ENCODE assay signal across 1 cellular context in the genomic region with DNA sequence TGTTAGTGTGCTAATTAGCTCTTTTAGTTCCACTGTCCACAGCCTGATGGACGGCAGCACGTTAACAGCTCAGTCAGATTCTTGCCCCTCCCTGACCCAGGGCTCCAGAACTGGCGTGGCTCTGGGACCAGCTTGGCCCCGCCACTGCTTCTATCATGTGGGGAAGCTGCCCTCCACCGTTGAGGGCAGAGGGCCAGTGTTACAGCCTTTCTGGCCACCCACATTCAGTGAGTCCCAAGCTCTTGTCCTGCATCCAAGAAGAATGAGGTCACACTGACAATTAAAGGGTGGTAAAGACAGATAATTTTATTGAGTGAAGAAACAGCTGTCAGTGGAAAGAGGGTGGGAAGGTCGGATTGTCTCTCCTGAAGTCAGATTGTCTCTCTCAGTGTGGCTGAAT.
TF ChIP-seq lines count a peak whose summit lies in the region.

No MANE protein-coding gene starts in this region.

TF ChIP-seq in H1, 55 proteins besides CTCF, POLR2A, EP300 and RAD21:
- TF ChIP-seq TAF1 (IDR thresholded peaks at IDR 0.05; ENCODE audit: low read depth, low read length), result no peak
- no peak for TF ChIP-seq RXRA (IDR thresholded peaks at IDR 0.05; ENCODE audit: insufficient read depth, low read depth, low read length)
- TF ChIP-seq KDM5A (IDR thresholded peaks at IDR 0.05; ENCODE audit: low read length), result no peak
- no peak for TF ChIP-seq KDM1A (IDR thresholded peaks at IDR 0.05; ENCODE audit: borderline replicate concordance, low read length)
- TF ChIP-seq ASH2L (IDR thresholded peaks at IDR 0.05; ENCODE audit: low read length), result no peak
- no peak for TF ChIP-seq NRF1 (IDR thresholded peaks at IDR 0.05; ENCODE audit: low read depth, low read length)
- TF ChIP-seq EZH2 (IDR thresholded peaks at IDR 0.05; ENCODE audit: low read depth, low read length, severe bottlenecking), result no peak
- no peak for TF ChIP-seq CTBP2 (IDR thresholded peaks at IDR 0.05; ENCODE audit: borderline replicate concordance, insufficient read depth, insufficient read length, low read length)
- no peak for TF ChIP-seq SUZ12 (IDR thresholded peaks at IDR 0.05; ENCODE audit: low read length)
- TF ChIP-seq SRF (IDR thresholded peaks at IDR 0.05; ENCODE audit: low read depth, low read length), result no peak
- TF ChIP-seq, protein P1, sequence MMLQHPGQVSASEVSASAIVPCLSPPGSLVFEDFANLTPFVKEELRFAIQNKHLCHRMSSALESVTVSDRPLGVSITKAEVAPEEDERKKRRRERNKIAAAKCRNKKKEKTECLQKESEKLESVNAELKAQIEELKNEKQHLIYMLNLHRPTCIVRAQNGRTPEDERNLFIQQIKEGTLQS (IDR thresholded peaks at IDR 0.05; ENCODE audit: insufficient read depth, low read depth, low read length), result no peak
- no peak for TF ChIP-seq SP1 (IDR thresholded peaks at IDR 0.05; ENCODE audit: low read depth, low read length)
- no peak for TF ChIP-seq CHD2 (IDR thresholded peaks at IDR 0.05; ENCODE audit: low read length)
- TF ChIP-seq NANOG (IDR thresholded peaks at IDR 0.05; ENCODE audit: insufficient read depth, low read depth, low read length, poor library complexity, severe bottlenecking), result no peak
- TF ChIP-seq CBX5 (IDR thresholded peaks at IDR 0.05; ENCODE audit: low read depth, low read length), result no peak
- TF ChIP-seq PHF8 (conservative IDR thresholded peaks at IDR 0.05; ENCODE audit: low read depth, low read length), result no peak
- TF ChIP-seq JUND (IDR thresholded peaks at IDR 0.05; ENCODE audit: low read length), result no peak
- TF ChIP-seq BRCA1 (IDR thresholded peaks at IDR 0.05; ENCODE audit: low read depth, low read length), result no peak
- no peak for TF ChIP-seq RFX5 (IDR thresholded peaks at IDR 0.05; ENCODE audit: borderline replicate concordance, low read depth, low read length)
- TF ChIP-seq FOSL1 (IDR thresholded peaks at IDR 0.05; ENCODE audit: insufficient read depth, low read depth, low read length), result no peak
TF ChIP-seq in H1: peak in this region for 0.
